In genomic region chr6:41939091-41939847, GRCh38 we compare ENCODE assay signal across 8 cellular contexts. TPM values are rescaled to one million over a fixed set of nuclear protein-coding genes. Genes with fewer than 3 reads are reported as not detected.
DNase-seq lines count a peak whose midpoint lies in the region; ATAC-seq and TF ChIP-seq lines count a peak whose summit lies in the region.

No MANE protein-coding gene starts in this region.

- H3K4me3 ChIP-seq in brain microvascular endothelial cell (ENCODE audit: low read depth, low read length) (peak overlapping the region; percentile 17), left lung (peak overlapping the region in 1 of 2 donors; percentile 99), subcutaneous abdominal adipose tissue (ENCODE audit: low read depth in 1 of 5, low read length in 5 of 5) (peak overlapping the region in 4 of 5 donors; percentile 17 to 93 (median 90))

- DNase-seq in G401 (ENCODE audit: low spot score) (peak; percentile 25), OCI-M2 (lab: John Stamatoyannopoulos, UW; ENCODE audit: unreplicated experiment) (peak; percentile 70), brain microvascular endothelial cell (no peak), left lung (peak; percentile 78 to 90), foreskin keratinocyte (no peak)

- in situ Hi-C loops in G401 (cut with HindIII; ENCODE audit: low sequenced_read_pairs) (no loop called here), brain microvascular endothelial cell (cut with HindIII; ENCODE audit: low pct_ligation_motif_present, low sequenced_read_pairs) (no loop called here)

- H3K36me3 ChIP-seq in brain microvascular endothelial cell (replicated peaks): peaks cover 30% of the 10 kb centered on the region
- H3K36me3 ChIP-seq in left lung: peaks cover 6 to 32% of the 10 kb centered on the region in 2 donors
- H3K36me3 ChIP-seq in subcutaneous abdominal adipose tissue (ENCODE audit: control insufficient read depth in 5 of 5, insufficient read depth in 5 of 5, low read length in 5 of 5): peaks cover under 1 to 33% (median 20%) of the 10 kb centered on the region in 5 donors

- ATAC-seq in left lung (peak; percentile 3), GM21786 (IDR thresholded peaks at IDR 0.05; ENCODE audit: unreplicated experiment) (no peak), GM19324 (IDR thresholded peaks at IDR 0.05; ENCODE audit: low FRiP score, unreplicated experiment) (no peak), foreskin keratinocyte (no peak)

- H3K27me3 ChIP-seq in brain microvascular endothelial cell (replicated peaks) (no peaks in the 10 kb centered on the region), left lung (no peaks in the 10 kb centered on the region), subcutaneous abdominal adipose tissue (ENCODE audit: control insufficient read depth in 5 of 5, insufficient read depth in 4 of 5, low read length in 5 of 5) (no peaks in the 10 kb centered on the region), foreskin keratinocyte (no peaks in the 10 kb centered on the region)

- H3K4me1 ChIP-seq in left lung (peaks cover 47 to 87% of the 10 kb centered on the region in 2 donors), subcutaneous abdominal adipose tissue (ENCODE audit: control insufficient read depth in 5 of 5, insufficient read depth in 5 of 5, low read length in 5 of 5) (peaks cover 17 to 77% (median 72%) of the 10 kb centered on the region in 5 donors), foreskin keratinocyte (peaks cover 6% of the 10 kb centered on the region)

- H3K27ac ChIP-seq in brain microvascular endothelial cell: no peak overlapping the region
- peak overlapping the region; percentile 77 to 94 for H3K27ac ChIP-seq in left lung
- peak overlapping the region; percentile 35 for H3K27ac ChIP-seq in subcutaneous abdominal adipose tissue (ENCODE audit: low read depth, low read length)
- H3K27ac ChIP-seq in foreskin keratinocyte: no peak overlapping the region

- H3K9ac ChIP-seq in subcutaneous abdominal adipose tissue (ENCODE audit: low read length in 5 of 5): peak overlapping the region in 3 of 5 donors; percentile 1 to 13 (median 8)

- no peak for TF ChIP-seq CTCF in brain microvascular endothelial cell (IDR thresholded peaks at IDR 0.05; ENCODE audit: low read depth, low read length, missing control alignments)
- TF ChIP-seq CTCF in left lung (IDR thresholded peaks at IDR 0.05): no peak
- TF ChIP-seq CTCF in foreskin keratinocyte (conservative IDR thresholded peaks at IDR 0.05): no peak

- H3K9me3 ChIP-seq in left lung (no peaks in the 10 kb centered on the region), subcutaneous abdominal adipose tissue (ENCODE audit: control insufficient read depth in 5 of 5, low read length in 5 of 5) (no peaks in the 10 kb centered on the region)

- intact Hi-C loops in left lung (cut with DNase I): loop anchor here in 1 of 2 donors (5.0 kb wide), 1 partner anchor 103 kb away; no protein-coding TSS in a partner anchor

RNA-seq across cellular contexts. Expression of gene CCND3, which starts 2.3 kb away (rescaled TPM):
- total RNA-seq in G401 (2014; rRNA removed; shearing (Covaris generic)): 28.2 and 37.3 TPM in 2 replicates
- total RNA-seq in left lung: 100 to 1,000 TPM; 148 to 153 TPM
- total RNA-seq in foreskin keratinocyte: 67.5 and 73.4 TPM in 2 replicates
- polyA plus RNA-seq in foreskin keratinocyte: 77.0 and 78.6 TPM in 2 replicates

RNA-seq across cellular contexts. Expression of gene BYSL, which starts 18.0 kb away (rescaled TPM):
- total RNA-seq in G401 (2014; rRNA removed; shearing (Covaris generic)): 68.3 and 75.5 TPM in 2 replicates
- total RNA-seq in left lung: 10 to 100 TPM; 12.6 to 23.4 TPM
- total RNA-seq in foreskin keratinocyte: 29.2 and 35.2 TPM in 2 replicates
- polyA plus RNA-seq in foreskin keratinocyte: 34.8 and 39.2 TPM in 2 replicates

RNA-seq across cellular contexts. Expression of gene MED20, which starts 18.3 kb away (rescaled TPM):
- total RNA-seq in G401 (2014; rRNA removed; shearing (Covaris generic)): 23.8 TPM in 2 replicates
- 10 to 100 TPM; 19.7 to 26.9 TPM for total RNA-seq in left lung
- 30.2 and 33.2 TPM in 2 replicates for total RNA-seq in foreskin keratinocyte
- 16.3 and 17.5 TPM in 2 replicates for polyA plus RNA-seq in foreskin keratinocyte

RNA-seq across cellular contexts. Expression of gene USP49, which starts 44.1 kb away (rescaled TPM):
- total RNA-seq in G401 (2014; rRNA removed; shearing (Covaris generic)): 4.7 and 9.9 TPM in 2 replicates
- total RNA-seq in left lung (1 to 10 TPM; 3.8 to 4.3 TPM), foreskin keratinocyte (1.1 and 1.3 TPM in 2 replicates)
- 0.27 and 0.35 TPM in 2 replicates for polyA plus RNA-seq in foreskin keratinocyte

Comparison
In these comparisons a context has a peak if more than half of its experiments do, and no peak if none do; other contexts are left out.
1. DNase-seq: peak in G401 (single experiment), OCI-M2 (single experiment) and left lung (2 of 2); none in brain microvascular endothelial cell (single experiment) and foreskin keratinocyte (0 of 2).
2. H3K27ac ChIP-seq: peak in left lung (2 of 2) and subcutaneous abdominal adipose tissue (single experiment); none in brain microvascular endothelial cell (single experiment) and foreskin keratinocyte (single experiment).